In the genomic region with DNA sequence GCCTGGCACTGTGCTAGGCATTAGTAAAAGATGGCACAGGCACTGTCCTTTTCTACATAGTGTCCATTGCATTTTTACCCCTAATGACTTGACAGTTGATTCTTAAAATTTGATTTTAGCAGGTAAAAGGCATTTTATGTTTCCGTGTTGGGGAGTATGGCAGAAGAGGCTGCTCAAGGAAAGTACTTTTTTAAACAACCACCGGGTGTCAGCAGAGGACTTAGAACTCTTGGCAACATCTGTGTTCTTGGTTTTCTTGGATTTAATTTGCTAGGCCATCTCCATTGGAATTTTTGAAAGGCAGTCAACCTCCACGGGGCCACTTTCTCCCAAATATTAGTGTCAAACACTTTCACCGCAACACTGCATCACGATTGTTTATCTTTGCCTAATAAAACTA, we compare ENCODE assay signal across 8 cellular contexts.
DNase-seq lines count a peak whose midpoint lies in the region; ATAC-seq and TF ChIP-seq lines count a peak whose summit lies in the region.

No MANE protein-coding gene starts in this region.

- no peaks in the 10 kb centered on the region for H3K9me2 ChIP-seq in Loucy (replicated peaks; ENCODE audit: low read depth, low read length)

- H3K4me1 Mint-ChIP-seq in activated CD8-positive, alpha-beta T cell treated with anti-CD3 and anti-CD28 coated beads for 36 hours (ENCODE audit: low read depth): no peaks in the 10 kb centered on the region
- H3K4me1 Mint-ChIP-seq in WTC11: peaks cover 3% of the 10 kb centered on the region; the same call in 1 of the 2 replicates

- no peak overlapping the region for H3K4me3 ChIP-seq in Loucy (ENCODE audit: low read length, poor library complexity, severe bottlenecking)
- no peak overlapping the region for H3K4me3 ChIP-seq in kidney epithelial cell (ENCODE audit: low read depth, low read length)

- H3K9me3 Mint-ChIP-seq in activated CD8-positive, alpha-beta T cell treated with anti-CD3 and anti-CD28 coated beads for 36 hours: no peaks in the 10 kb centered on the region
- no peaks in the 10 kb centered on the region for H3K9me3 Mint-ChIP-seq in WTC11

- peaks cover 3% of the 10 kb centered on the region for H3K4me1 ChIP-seq in Loucy (ENCODE audit: insufficient read depth, low read length, poor library complexity, severe bottlenecking)

- H3K79me2 ChIP-seq in Loucy (ENCODE audit: insufficient read depth, low read length): peaks cover 86% of the 10 kb centered on the region

- H3K4me3 Mint-ChIP-seq in activated CD8-positive, alpha-beta T cell treated with anti-CD3 and anti-CD28 coated beads for 36 hours: no peak overlapping the region
- no peak overlapping the region for H3K4me3 Mint-ChIP-seq in WTC11

- H3K36me3 Mint-ChIP-seq in activated CD8-positive, alpha-beta T cell treated with anti-CD3 and anti-CD28 coated beads for 36 hours (ENCODE audit: low read depth): no peaks in the 10 kb centered on the region
- H3K36me3 Mint-ChIP-seq in WTC11: no peaks in the 10 kb centered on the region

- ATAC-seq in activated CD8-positive, alpha-beta T cell treated with anti-CD3 and anti-CD28 coated beads for 36 hours: no peak
- ATAC-seq in HG03108 (IDR thresholded peaks at IDR 0.05; ENCODE audit: unreplicated experiment): no peak
- ATAC-seq in WTC11: no peak; the same call in 1 of the 2 replicates
- no peak for ATAC-seq in GM21423 (IDR thresholded peaks at IDR 0.05; ENCODE audit: unreplicated experiment)

- no peaks in the 10 kb centered on the region; the same call in 1 of the 2 replicates for H3F3A ChIP-seq in Loucy (ENCODE audit: low read depth)

- DNase-seq in NCI-H510A treated with DMSO at 0.1 percent for 48 hours (lab: John Stamatoyannopoulos, UW) (peak; percentile 29), NCI-H510A (lab: John Stamatoyannopoulos, UW) (no peak), kidney epithelial cell (ENCODE audit: low read depth) (peak; percentile 4), WTC11 (ENCODE audit: low spot score) (no peak)
- DNase-seq in activated CD8-positive, alpha-beta T cell treated with anti-CD3 and anti-CD28 coated beads for 36 hours: peak; percentile 3

- no peak overlapping the region for H2AFZ ChIP-seq in Loucy (ENCODE audit: low read length)

- no peaks in the 10 kb centered on the region for H3K27me3 ChIP-seq in Loucy (ENCODE audit: insufficient read depth, low read length, poor library complexity, severe bottlenecking)
- H3K27me3 ChIP-seq in kidney epithelial cell (ENCODE audit: control insufficient read depth, insufficient read depth, low read length): no peaks in the 10 kb centered on the region

- POLR2A ChIA-PET in activated CD8-positive, alpha-beta T cell treated with anti-CD3 and anti-CD28 coated beads for 36 hours (lab: Charles Lee): no interaction called here
- POLR2A ChIA-PET in WTC11 (lab: Charles Lee): no interaction called here

- CTCF ChIA-PET in activated CD8-positive, alpha-beta T cell treated with anti-CD3 and anti-CD28 coated beads for 36 hours (lab: Charles Lee): interaction anchor here (0.9 kb wide), 1 partner anchor 210 kb away, joined by 3 read pairs; no protein-coding TSS in a partner anchor
- CTCF ChIA-PET in WTC11 (lab: Charles Lee): interaction anchor here (1.4 kb wide), 1 partner anchor 488 kb away, joined by 5 read pairs; no protein-coding TSS in a partner anchor

- H3K9me3 ChIP-seq in Loucy (ENCODE audit: insufficient read depth, low read depth, low read length): no peaks in the 10 kb centered on the region

- no peak overlapping the region for H3K27ac Mint-ChIP-seq in activated CD8-positive, alpha-beta T cell treated with anti-CD3 and anti-CD28 coated beads for 36 hours
- no peak overlapping the region for H3K27ac Mint-ChIP-seq in WTC11

- peaks cover 83% of the 10 kb centered on the region; the same call in 1 of the 2 replicates for H3K36me3 ChIP-seq in Loucy (ENCODE audit: insufficient read depth, low read length)
- H3K36me3 ChIP-seq in kidney epithelial cell (ENCODE audit: control insufficient read depth, insufficient read depth, low read length): no peaks in the 10 kb centered on the region

- H4K20me1 ChIP-seq in Loucy (ENCODE audit: insufficient read depth, low read length, poor library complexity, severe bottlenecking): peaks cover 68% of the 10 kb centered on the region

- no peak overlapping the region for H3K9ac ChIP-seq in Loucy (ENCODE audit: low read depth, low read length, poor library complexity, severe bottlenecking)

- intact Hi-C loops in activated CD8-positive, alpha-beta T cell treated with anti-CD3 and anti-CD28 coated beads for 36 hours (cut with micrococcal nuclease): no loop called here

- no peaks in the 10 kb centered on the region for H3K27me3 Mint-ChIP-seq in activated CD8-positive, alpha-beta T cell treated with anti-CD3 and anti-CD28 coated beads for 36 hours
- no peaks in the 10 kb centered on the region for H3K27me3 Mint-ChIP-seq in WTC11 (ENCODE audit: low read depth)

- H3K4me2 ChIP-seq in Loucy (ENCODE audit: low read depth, low read length, poor library complexity, severe bottlenecking): no peak overlapping the region

- TF ChIP-seq CTCF in Loucy (conservative IDR thresholded peaks at IDR 0.05; ENCODE audit: low read length): peak; percentile 55
- peak; percentile 46 for TF ChIP-seq CTCF in activated CD8-positive, alpha-beta T cell treated with anti-CD3 and anti-CD28 coated beads for 36 hours (IDR thresholded peaks at IDR 0.05)
- TF ChIP-seq CTCF in kidney epithelial cell (IDR thresholded peaks at IDR 0.05; ENCODE audit: insufficient read depth, low read length, poor library complexity, severe bottlenecking): peak; percentile 45
- no peak for TF ChIP-seq CTCF in WTC11 (IDR thresholded peaks at IDR 0.05)

TF ChIP-seq in WTC11, 78 proteins besides CTCF, POLR2A, EP300 and RAD21 (continues in another document):
- no peak for TF ChIP-seq ZNF423 (CRISPR knock-in tag; IDR thresholded peaks at IDR 0.05)
- TF ChIP-seq ESRRA (CRISPR knock-in tag; IDR thresholded peaks at IDR 0.05; ENCODE audit: borderline replicate concordance): no peak
- no peak for TF ChIP-seq ZNF396 (CRISPR knock-in tag; IDR thresholded peaks at IDR 0.05; ENCODE audit: borderline replicate concordance)
- TF ChIP-seq OVOL2 (CRISPR knock-in tag; IDR thresholded peaks at IDR 0.05; ENCODE audit: borderline replicate concordance): no peak
- TF ChIP-seq, protein P1, sequence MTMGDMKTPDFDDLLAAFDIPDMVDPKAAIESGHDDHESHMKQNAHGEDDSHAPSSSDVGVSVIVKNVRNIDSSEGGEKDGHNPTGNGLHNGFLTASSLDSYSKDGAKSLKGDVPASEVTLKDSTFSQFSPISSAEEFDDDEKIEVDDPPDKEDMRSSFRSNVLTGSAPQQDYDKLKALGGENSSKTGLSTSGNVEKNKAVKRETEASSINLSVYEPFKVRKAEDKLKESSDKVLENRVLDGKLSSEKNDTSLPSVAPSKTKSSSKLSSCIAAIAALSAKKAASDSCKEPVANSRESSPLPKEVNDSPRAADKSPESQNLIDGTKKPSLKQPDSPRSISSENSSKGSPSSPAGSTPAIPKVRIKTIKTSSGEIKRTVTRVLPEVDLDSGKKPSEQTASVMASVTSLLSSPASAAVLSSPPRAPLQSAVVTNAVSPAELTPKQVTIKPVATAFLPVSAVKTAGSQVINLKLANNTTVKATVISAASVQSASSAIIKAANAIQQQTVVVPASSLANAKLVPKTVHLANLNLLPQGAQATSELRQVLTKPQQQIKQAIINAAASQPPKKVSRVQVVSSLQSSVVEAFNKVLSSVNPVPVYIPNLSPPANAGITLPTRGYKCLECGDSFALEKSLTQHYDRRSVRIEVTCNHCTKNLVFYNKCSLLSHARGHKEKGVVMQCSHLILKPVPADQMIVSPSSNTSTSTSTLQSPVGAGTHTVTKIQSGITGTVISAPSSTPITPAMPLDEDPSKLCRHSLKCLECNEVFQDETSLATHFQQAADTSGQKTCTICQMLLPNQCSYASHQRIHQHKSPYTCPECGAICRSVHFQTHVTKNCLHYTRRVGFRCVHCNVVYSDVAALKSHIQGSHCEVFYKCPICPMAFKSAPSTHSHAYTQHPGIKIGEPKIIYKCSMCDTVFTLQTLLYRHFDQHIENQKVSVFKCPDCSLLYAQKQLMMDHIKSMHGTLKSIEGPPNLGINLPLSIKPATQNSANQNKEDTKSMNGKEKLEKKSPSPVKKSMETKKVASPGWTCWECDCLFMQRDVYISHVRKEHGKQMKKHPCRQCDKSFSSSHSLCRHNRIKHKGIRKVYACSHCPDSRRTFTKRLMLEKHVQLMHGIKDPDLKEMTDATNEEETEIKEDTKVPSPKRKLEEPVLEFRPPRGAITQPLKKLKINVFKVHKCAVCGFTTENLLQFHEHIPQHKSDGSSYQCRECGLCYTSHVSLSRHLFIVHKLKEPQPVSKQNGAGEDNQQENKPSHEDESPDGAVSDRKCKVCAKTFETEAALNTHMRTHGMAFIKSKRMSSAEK (CRISPR knock-in tag; IDR thresholded peaks at IDR 0.05; ENCODE audit: borderline replicate concordance): no peak
- TF ChIP-seq, protein P2, sequence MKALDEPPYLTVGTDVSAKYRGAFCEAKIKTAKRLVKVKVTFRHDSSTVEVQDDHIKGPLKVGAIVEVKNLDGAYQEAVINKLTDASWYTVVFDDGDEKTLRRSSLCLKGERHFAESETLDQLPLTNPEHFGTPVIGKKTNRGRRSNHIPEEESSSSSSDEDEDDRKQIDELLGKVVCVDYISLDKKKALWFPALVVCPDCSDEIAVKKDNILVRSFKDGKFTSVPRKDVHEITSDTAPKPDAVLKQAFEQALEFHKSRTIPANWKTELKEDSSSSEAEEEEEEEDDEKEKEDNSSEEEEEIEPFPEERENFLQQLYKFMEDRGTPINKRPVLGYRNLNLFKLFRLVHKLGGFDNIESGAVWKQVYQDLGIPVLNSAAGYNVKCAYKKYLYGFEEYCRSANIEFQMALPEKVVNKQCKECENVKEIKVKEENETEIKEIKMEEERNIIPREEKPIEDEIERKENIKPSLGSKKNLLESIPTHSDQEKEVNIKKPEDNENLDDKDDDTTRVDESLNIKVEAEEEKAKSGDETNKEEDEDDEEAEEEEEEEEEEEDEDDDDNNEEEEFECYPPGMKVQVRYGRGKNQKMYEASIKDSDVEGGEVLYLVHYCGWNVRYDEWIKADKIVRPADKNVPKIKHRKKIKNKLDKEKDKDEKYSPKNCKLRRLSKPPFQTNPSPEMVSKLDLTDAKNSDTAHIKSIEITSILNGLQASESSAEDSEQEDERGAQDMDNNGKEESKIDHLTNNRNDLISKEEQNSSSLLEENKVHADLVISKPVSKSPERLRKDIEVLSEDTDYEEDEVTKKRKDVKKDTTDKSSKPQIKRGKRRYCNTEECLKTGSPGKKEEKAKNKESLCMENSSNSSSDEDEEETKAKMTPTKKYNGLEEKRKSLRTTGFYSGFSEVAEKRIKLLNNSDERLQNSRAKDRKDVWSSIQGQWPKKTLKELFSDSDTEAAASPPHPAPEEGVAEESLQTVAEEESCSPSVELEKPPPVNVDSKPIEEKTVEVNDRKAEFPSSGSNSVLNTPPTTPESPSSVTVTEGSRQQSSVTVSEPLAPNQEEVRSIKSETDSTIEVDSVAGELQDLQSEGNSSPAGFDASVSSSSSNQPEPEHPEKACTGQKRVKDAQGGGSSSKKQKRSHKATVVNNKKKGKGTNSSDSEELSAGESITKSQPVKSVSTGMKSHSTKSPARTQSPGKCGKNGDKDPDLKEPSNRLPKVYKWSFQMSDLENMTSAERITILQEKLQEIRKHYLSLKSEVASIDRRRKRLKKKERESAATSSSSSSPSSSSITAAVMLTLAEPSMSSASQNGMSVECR (CRISPR knock-in tag; IDR thresholded peaks at IDR 0.05; ENCODE audit: borderline replicate concordance): no peak

Comparison
In these comparisons a context has a peak if more than half of its experiments do, and no peak if none do; other contexts are left out.
1. DNase-seq: peak in NCI-H510A treated with DMSO at 0.1 percent for 48 hours (single experiment), activated CD8-positive, alpha-beta T cell treated with anti-CD3 and anti-CD28 coated beads for 36 hours (single experiment) and kidney epithelial cell (single experiment); none in NCI-H510A (single experiment) and WTC11 (single experiment).